Comparison of ENCODE assay signal across 1 cellular context in genomic region chr16:19127205-19127604, GRCh38.
A peak's percentile ranks its signal among the peaks of the same experiment; 100 is the strongest.
TF ChIP-seq lines count a peak whose summit lies in the region.

No MANE protein-coding gene starts in this region.

TF ChIP-seq in GM12878, 131 proteins besides CTCF, POLR2A, EP300 and RAD21 (continued from another document):
- TF ChIP-seq USF2 (IDR thresholded peaks at IDR 0.05; ENCODE audit: borderline replicate concordance, low read depth, low read length) (no peak), CREM (IDR thresholded peaks at IDR 0.05; ENCODE audit: low read depth) (peak; percentile 72), NR2C1 (IDR thresholded peaks at IDR 0.05) (no peak), REST (IDR thresholded peaks at IDR 0.05; ENCODE audit: low read depth, low read length) (no peak), CEBPZ (IDR thresholded peaks at IDR 0.05; ENCODE audit: low read depth, low read length) (no peak), TCF3 (IDR thresholded peaks at IDR 0.05; ENCODE audit: borderline replicate concordance, insufficient read depth, low read depth, low read length) (no peak), E2F4 (IDR thresholded peaks at IDR 0.05; ENCODE audit: low read depth, low read length) (no peak), LARP7 (IDR thresholded peaks at IDR 0.05) (no peak)
